Comparison of ENCODE assay signal across 1 cellular context in the genomic region with DNA sequence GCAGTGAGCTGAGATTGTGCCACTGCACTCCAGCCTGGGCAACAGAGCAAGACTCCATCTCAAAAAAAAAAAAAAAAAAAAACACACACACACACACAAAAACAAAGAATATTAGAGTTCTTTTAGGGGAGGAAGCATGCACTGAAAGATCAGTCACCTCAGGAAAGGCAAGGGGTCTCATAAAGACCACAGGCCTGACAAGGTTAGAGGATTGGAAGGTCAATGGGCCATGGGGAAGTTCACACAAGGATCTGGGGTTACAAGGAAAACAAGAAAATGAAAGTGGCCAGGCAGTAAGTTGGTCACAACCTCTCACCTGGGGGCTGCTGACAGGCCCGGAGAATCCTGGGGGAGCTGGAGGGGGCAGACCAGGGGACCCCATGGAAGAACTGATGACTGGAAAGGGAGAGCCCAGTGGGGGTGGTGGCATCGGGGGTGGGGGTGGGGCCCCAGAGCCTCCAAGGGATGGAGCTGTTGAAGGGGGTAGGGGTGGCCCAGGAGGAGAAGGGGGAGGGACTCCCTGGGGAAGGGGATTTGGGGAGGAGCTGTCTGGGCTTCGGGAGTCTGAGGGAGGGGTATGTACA.
TF ChIP-seq lines count a peak whose summit lies in the region.

No MANE protein-coding gene starts in this region.

TF ChIP-seq in GM12878, 131 proteins besides CTCF, POLR2A, EP300 and RAD21:
- TF ChIP-seq, protein P1, sequence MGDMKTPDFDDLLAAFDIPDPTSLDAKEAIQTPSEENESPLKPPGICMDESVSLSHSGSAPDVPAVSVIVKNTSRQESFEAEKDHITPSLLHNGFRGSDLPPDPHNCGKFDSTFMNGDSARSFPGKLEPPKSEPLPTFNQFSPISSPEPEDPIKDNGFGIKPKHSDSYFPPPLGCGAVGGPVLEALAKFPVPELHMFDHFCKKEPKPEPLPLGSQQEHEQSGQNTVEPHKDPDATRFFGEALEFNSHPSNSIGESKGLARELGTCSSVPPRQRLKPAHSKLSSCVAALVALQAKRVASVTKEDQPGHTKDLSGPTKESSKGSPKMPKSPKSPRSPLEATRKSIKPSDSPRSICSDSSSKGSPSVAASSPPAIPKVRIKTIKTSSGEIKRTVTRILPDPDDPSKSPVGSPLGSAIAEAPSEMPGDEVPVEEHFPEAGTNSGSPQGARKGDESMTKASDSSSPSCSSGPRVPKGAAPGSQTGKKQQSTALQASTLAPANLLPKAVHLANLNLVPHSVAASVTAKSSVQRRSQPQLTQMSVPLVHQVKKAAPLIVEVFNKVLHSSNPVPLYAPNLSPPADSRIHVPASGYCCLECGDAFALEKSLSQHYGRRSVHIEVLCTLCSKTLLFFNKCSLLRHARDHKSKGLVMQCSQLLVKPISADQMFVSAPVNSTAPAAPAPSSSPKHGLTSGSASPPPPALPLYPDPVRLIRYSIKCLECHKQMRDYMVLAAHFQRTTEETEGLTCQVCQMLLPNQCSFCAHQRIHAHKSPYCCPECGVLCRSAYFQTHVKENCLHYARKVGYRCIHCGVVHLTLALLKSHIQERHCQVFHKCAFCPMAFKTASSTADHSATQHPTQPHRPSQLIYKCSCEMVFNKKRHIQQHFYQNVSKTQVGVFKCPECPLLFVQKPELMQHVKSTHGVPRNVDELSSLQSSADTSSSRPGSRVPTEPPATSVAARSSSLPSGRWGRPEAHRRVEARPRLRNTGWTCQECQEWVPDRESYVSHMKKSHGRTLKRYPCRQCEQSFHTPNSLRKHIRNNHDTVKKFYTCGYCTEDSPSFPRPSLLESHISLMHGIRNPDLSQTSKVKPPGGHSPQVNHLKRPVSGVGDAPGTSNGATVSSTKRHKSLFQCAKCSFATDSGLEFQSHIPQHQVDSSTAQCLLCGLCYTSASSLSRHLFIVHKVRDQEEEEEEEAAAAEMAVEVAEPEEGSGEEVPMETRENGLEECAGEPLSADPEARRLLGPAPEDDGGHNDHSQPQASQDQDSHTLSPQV (IDR thresholded peaks at IDR 0.05), result no peak
- TF ChIP-seq, protein P2, sequence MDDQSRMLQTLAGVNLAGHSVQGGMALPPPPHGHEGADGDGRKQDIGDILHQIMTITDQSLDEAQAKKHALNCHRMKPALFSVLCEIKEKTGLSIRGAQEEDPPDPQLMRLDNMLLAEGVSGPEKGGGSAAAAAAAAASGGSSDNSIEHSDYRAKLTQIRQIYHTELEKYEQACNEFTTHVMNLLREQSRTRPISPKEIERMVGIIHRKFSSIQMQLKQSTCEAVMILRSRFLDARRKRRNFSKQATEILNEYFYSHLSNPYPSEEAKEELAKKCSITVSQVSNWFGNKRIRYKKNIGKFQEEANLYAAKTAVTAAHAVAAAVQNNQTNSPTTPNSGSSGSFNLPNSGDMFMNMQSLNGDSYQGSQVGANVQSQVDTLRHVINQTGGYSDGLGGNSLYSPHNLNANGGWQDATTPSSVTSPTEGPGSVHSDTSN (IDR thresholded peaks at IDR 0.05; ENCODE audit: insufficient replicate concordance, low read depth, low read length), result no peak
- TF ChIP-seq BHLHE40 (IDR thresholded peaks at IDR 0.05; ENCODE audit: borderline replicate concordance in 1 of 2, low read depth in 2 of 2, low read length in 1 of 2) (no peak), ZNF384 (IDR thresholded peaks at IDR 0.05; ENCODE audit: borderline replicate concordance, low read depth, low read length) (no peak), EGR1 (IDR thresholded peaks at IDR 0.05; ENCODE audit: borderline replicate concordance in 1 of 2, low read depth in 2 of 2, low read length in 2 of 2) (no peak)
